ENCODE assay signal across 8 cellular contexts in the genomic region with DNA sequence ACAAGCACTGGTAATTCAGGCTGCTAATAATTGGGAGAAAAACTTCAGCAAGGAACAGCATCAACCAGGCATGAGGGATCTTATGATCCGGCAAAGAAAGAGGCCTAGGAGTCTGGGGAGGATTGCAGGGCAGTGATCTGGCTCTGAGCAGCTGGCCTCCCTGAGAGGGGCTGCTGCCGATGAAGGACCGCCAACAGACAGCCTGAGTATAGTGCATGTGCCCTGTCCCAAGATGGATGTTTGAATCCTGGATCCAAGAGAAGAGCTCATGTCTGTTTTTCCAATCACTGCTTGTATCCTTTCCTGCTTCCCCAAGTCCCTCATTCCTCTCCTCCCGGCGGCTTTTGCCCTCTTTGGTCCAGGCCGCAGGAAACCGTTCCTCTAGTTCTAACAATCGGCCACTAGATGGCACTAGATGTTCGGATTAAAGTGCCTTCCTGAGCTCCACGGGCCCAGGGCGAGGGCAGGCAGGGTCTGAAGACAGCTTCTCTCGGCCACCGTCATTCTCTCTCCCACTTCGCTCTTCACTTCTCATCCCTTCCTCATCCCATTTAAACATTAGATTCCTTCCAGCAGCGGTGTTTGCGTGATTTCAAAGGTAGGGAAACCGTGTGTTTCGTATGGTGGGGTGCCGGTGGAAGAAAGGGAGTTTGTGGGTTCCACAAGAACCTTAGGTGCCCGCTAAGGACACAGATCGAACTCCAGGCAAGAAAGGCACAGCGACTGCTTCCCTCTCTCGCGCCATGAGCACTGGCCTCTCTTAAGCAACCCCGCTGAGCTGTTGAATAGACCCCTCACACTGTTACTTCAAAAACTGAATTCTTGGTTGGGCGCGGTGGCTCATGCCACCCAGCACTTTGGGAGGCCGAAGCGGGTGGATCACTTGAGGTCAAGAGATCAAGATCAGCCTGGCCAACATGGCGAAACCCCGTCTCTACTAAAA.
A peak's percentile ranks its signal among the peaks of the same experiment; 100 is the strongest.
DNase-seq lines count a peak whose midpoint lies in the region; ATAC-seq and TF ChIP-seq lines count a peak whose summit lies in the region.

No MANE protein-coding gene starts in this region.

- no peak overlapping the region for H3K4me3 ChIP-seq in esophagus squamous epithelium

- no peaks in the 10 kb centered on the region for H3K36me3 Mint-ChIP-seq in activated CD4-positive, alpha-beta memory T cell treated with anti-CD3 and anti-CD28 coated beads, Interleukin-2, amount 10 ng/mL, durations not matched to agents 7 days and 5 days (ENCODE audit: low read depth)
- H3K36me3 Mint-ChIP-seq in naive thymus-derived CD8-positive, alpha-beta T cell = no peaks in the 10 kb centered on the region

- ATAC-seq in GM19372 (IDR thresholded peaks at IDR 0.05; ENCODE audit: low read depth, unreplicated experiment) = peak; percentile 91
- peak; percentile 72 for ATAC-seq in HG03469 (IDR thresholded peaks at IDR 0.05; ENCODE audit: unreplicated experiment)
- ATAC-seq in naive thymus-derived CD8-positive, alpha-beta T cell = peak; percentile 44 to 52

- H3K27me3 Mint-ChIP-seq in activated CD4-positive, alpha-beta memory T cell treated with anti-CD3 and anti-CD28 coated beads, Interleukin-2, amount 10 ng/mL, durations not matched to agents 7 days and 5 days = no peaks in the 10 kb centered on the region
- peaks cover 0 to 10% (median 3%) of the 10 kb centered on the region in 5 donors for H3K27me3 Mint-ChIP-seq in naive thymus-derived CD8-positive, alpha-beta T cell

- H3K9me3 ChIP-seq in esophagus squamous epithelium = no peaks in the 10 kb centered on the region

- POLR2A ChIA-PET in activated CD4-positive, alpha-beta memory T cell treated with anti-CD3 and anti-CD28 coated beads, Interleukin-2, amount 10 ng/mL, durations not matched to agents 7 days and 5 days (lab: Charles Lee) = no interaction called here
- POLR2A ChIA-PET in naive thymus-derived CD8-positive, alpha-beta T cell (lab: Charles Lee) = no interaction called here

- peak in 5 of 6 experiments; percentile 52 to 74 (median 65) for TF ChIP-seq CTCF in esophagus squamous epithelium (IDR thresholded peaks at IDR 0.05)

- H3K9me3 Mint-ChIP-seq in activated CD4-positive, alpha-beta memory T cell treated with anti-CD3 and anti-CD28 coated beads, Interleukin-2, amount 10 ng/mL, durations not matched to agents 7 days and 5 days = no peaks in the 10 kb centered on the region
- no peaks in the 10 kb centered on the region for H3K9me3 Mint-ChIP-seq in naive thymus-derived CD8-positive, alpha-beta T cell

- no peaks in the 10 kb centered on the region for H3K27me3 ChIP-seq in esophagus squamous epithelium

- no peaks in the 10 kb centered on the region for H3K4me1 ChIP-seq in esophagus squamous epithelium

- 39 to 47% methylated on average over 23 to 29 of the region's 31 CpGs for WGBS in esophagus squamous epithelium, 2 donors

- no peak for TF ChIP-seq POLR2A in esophagus squamous epithelium (IDR thresholded peaks at IDR 0.05)

- no peak overlapping the region for H3K27ac Mint-ChIP-seq in activated CD4-positive, alpha-beta memory T cell treated with anti-CD3 and anti-CD28 coated beads, Interleukin-2, amount 10 ng/mL, durations not matched to agents 7 days and 5 days
- H3K27ac Mint-ChIP-seq in naive thymus-derived CD8-positive, alpha-beta T cell = no peak overlapping the region

- no peaks in the 10 kb centered on the region for H3K4me1 Mint-ChIP-seq in activated CD4-positive, alpha-beta memory T cell treated with anti-CD3 and anti-CD28 coated beads, Interleukin-2, amount 10 ng/mL, durations not matched to agents 7 days and 5 days
- H3K4me1 Mint-ChIP-seq in naive thymus-derived CD8-positive, alpha-beta T cell = peaks cover 2 to 7% (median 5%) of the 10 kb centered on the region in 4 donors

- intact Hi-C loops in esophagus squamous epithelium (cut with DNase I) = loop anchor here (10.0 kb wide), 1 partner anchor 600 kb away; no protein-coding TSS in a partner anchor

- H3K4me3 Mint-ChIP-seq in activated CD4-positive, alpha-beta memory T cell treated with anti-CD3 and anti-CD28 coated beads, Interleukin-2, amount 10 ng/mL, durations not matched to agents 7 days and 5 days = no peak overlapping the region
- H3K4me3 Mint-ChIP-seq in naive thymus-derived CD8-positive, alpha-beta T cell = no peak overlapping the region

- peak; percentile 49 for DNase-seq in Caki2 (ENCODE audit: low read depth)
- peak; percentile 86 for DNase-seq in NCI-H69 (lab: John Stamatoyannopoulos, UW)
- peak; percentile 45 for DNase-seq in activated CD4-positive, alpha-beta memory T cell treated with anti-CD3 and anti-CD28 coated beads, Interleukin-2, amount 10 ng/mL, durations not matched to agents 7 days and 5 days
- no peak for DNase-seq in esophagus squamous epithelium (lab: John Stamatoyannopoulos, UW)
- DNase-seq in naive thymus-derived CD8-positive, alpha-beta T cell = peak in 8 of 10 donors; percentile 4 to 71 (median 30)
- DNase-seq in superior temporal gyrus (ENCODE audit: extremely low spot score) = peak; percentile 91

- H3K36me3 ChIP-seq in esophagus squamous epithelium = no peaks in the 10 kb centered on the region

- in situ Hi-C loops in Caki2 (cut with HindIII; ENCODE audit: low pct_unique_long_range_greater_than_20kb, low sequenced_read_pairs) = no loop called here

- CTCF ChIA-PET in activated CD4-positive, alpha-beta memory T cell treated with anti-CD3 and anti-CD28 coated beads, Interleukin-2, amount 10 ng/mL, durations not matched to agents 7 days and 5 days (lab: Charles Lee) = interaction anchor here (0.6 to 4.6 kb wide), 21 partner anchors 9 to 603 kb away, joined by 3 to 61 read pairs (median 4); no protein-coding TSS in a partner anchor

- H3K27ac ChIP-seq in esophagus squamous epithelium = no peak overlapping the region
